1 cellular context compared by ENCODE assay signal in genomic region chr16:27579086-27579980, GRCh38.
A peak's percentile ranks its signal among the peaks of the same experiment; 100 is the strongest.
TF ChIP-seq lines count a peak whose summit lies in the region.

No MANE protein-coding gene starts in this region.

TF ChIP-seq in HepG2, 621 proteins besides CTCF, POLR2A, EP300 and RAD21 (continues in another document):
- TF ChIP-seq, protein P1, sequence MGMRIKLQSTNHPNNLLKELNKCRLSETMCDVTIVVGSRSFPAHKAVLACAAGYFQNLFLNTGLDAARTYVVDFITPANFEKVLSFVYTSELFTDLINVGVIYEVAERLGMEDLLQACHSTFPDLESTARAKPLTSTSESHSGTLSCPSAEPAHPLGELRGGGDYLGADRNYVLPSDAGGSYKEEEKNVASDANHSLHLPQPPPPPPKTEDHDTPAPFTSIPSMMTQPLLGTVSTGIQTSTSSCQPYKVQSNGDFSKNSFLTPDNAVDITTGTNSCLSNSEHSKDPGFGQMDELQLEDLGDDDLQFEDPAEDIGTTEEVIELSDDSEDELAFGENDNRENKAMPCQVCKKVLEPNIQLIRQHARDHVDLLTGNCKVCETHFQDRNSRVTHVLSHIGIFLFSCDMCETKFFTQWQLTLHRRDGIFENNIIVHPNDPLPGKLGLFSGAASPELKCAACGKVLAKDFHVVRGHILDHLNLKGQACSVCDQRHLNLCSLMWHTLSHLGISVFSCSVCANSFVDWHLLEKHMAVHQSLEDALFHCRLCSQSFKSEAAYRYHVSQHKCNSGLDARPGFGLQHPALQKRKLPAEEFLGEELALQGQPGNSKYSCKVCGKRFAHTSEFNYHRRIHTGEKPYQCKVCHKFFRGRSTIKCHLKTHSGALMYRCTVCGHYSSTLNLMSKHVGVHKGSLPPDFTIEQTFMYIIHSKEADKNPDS (CRISPR knock-in tag; IDR thresholded peaks at IDR 0.05) = no peak
- 0 out of 2 replicates have a peak, but pooled peaks have one; percentile 24 for TF ChIP-seq ZNF343 (CRISPR knock-in tag; IDR thresholded peaks at IDR 0.05)
- TF ChIP-seq ZNF576 (CRISPR knock-in tag; IDR thresholded peaks at IDR 0.05) = no peak
- 0 out of 2 replicates have a peak, but pooled peaks have one; percentile 29 for TF ChIP-seq ARNTL (CRISPR knock-in tag; IDR thresholded peaks at IDR 0.05)
- no peak for TF ChIP-seq RFXAP (CRISPR knock-in tag; IDR thresholded peaks at IDR 0.05; ENCODE audit: borderline replicate concordance)
- peak; percentile 69 for TF ChIP-seq NR2F6 (IDR thresholded peaks at IDR 0.05)
- peak; percentile 80 for TF ChIP-seq NR2F6 (CRISPR knock-in tag; IDR thresholded peaks at IDR 0.05)
- peak; percentile 17; the same call in 1 of the 2 replicates for TF ChIP-seq FOXC1 (CRISPR knock-in tag; IDR thresholded peaks at IDR 0.05; ENCODE audit: borderline replicate concordance)
- no peak for TF ChIP-seq POLR2AphosphoS2 (IDR thresholded peaks at IDR 0.05; ENCODE audit: low read depth, low read length)
- peak; percentile 72; the same call in 1 of the 2 replicates for TF ChIP-seq RNF219 (CRISPR knock-in tag; IDR thresholded peaks at IDR 0.05)
- TF ChIP-seq BHLHE40 (IDR thresholded peaks at IDR 0.05; ENCODE audit: low read length) = no peak
- no peak for TF ChIP-seq ZNF142 (CRISPR knock-in tag; IDR thresholded peaks at IDR 0.05)
- peak; percentile 74 to 79 for TF ChIP-seq NR2F1 (CRISPR knock-in tag; IDR thresholded peaks at IDR 0.05)
- no peak for TF ChIP-seq ZFP37 (CRISPR knock-in tag; IDR thresholded peaks at IDR 0.05; ENCODE audit: borderline replicate concordance)
- TF ChIP-seq RELA (CRISPR knock-in tag; IDR thresholded peaks at IDR 0.05) = no peak
- TF ChIP-seq ZNF644 (CRISPR knock-in tag; IDR thresholded peaks at IDR 0.05; ENCODE audit: low read depth) = peak; percentile 85
- peak; percentile 14; the same call in 1 of the 2 replicates for TF ChIP-seq KDM1A (CRISPR knock-in tag; IDR thresholded peaks at IDR 0.05)
- TF ChIP-seq ETV5 (CRISPR knock-in tag; IDR thresholded peaks at IDR 0.05; ENCODE audit: borderline replicate concordance) = 0 out of 2 replicates have a peak, but pooled peaks have one; percentile 30
- peak; percentile 53; the same call in 1 of the 2 replicates for TF ChIP-seq ZFX (CRISPR knock-in tag; IDR thresholded peaks at IDR 0.05; ENCODE audit: low read depth)
- TF ChIP-seq ZMAT3 (CRISPR knock-in tag; conservative IDR thresholded peaks at IDR 0.05) = peak; percentile 83
- TF ChIP-seq ZNF331 (CRISPR knock-in tag; IDR thresholded peaks at IDR 0.05) = peak; percentile 62; the same call in 1 of the 2 replicates
- peak; percentile 4 for TF ChIP-seq XRCC5 (optimal IDR thresholded peaks at IDR 0.05; ENCODE audit: low read length)
- no peak for TF ChIP-seq DZIP1 (CRISPR knock-in tag; IDR thresholded peaks at IDR 0.05)
- no peak for TF ChIP-seq ONECUT2 (CRISPR knock-in tag; IDR thresholded peaks at IDR 0.05)
- peak; percentile 51; the same call in 1 of the 2 replicates for TF ChIP-seq THRA (CRISPR knock-in tag; IDR thresholded peaks at IDR 0.05; ENCODE audit: borderline replicate concordance)
- TF ChIP-seq REST (IDR thresholded peaks at IDR 0.05; ENCODE audit: borderline replicate concordance in 1 of 2, low read depth in 1 of 2, low read length in 2 of 2) = 0 out of 4 replicates have a peak, but pooled peaks of 1 of the 2 experiments have one; percentile 21
- 0 out of 2 replicates have a peak, but pooled peaks have one; percentile 27 for TF ChIP-seq POGZ (CRISPR knock-in tag; IDR thresholded peaks at IDR 0.05)
- TF ChIP-seq, protein P2, sequence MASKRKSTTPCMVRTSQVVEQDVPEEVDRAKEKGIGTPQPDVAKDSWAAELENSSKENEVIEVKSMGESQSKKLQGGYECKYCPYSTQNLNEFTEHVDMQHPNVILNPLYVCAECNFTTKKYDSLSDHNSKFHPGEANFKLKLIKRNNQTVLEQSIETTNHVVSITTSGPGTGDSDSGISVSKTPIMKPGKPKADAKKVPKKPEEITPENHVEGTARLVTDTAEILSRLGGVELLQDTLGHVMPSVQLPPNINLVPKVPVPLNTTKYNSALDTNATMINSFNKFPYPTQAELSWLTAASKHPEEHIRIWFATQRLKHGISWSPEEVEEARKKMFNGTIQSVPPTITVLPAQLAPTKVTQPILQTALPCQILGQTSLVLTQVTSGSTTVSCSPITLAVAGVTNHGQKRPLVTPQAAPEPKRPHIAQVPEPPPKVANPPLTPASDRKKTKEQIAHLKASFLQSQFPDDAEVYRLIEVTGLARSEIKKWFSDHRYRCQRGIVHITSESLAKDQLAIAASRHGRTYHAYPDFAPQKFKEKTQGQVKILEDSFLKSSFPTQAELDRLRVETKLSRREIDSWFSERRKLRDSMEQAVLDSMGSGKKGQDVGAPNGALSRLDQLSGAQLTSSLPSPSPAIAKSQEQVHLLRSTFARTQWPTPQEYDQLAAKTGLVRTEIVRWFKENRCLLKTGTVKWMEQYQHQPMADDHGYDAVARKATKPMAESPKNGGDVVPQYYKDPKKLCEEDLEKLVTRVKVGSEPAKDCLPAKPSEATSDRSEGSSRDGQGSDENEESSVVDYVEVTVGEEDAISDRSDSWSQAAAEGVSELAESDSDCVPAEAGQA (IDR thresholded peaks at IDR 0.05; ENCODE audit: low read depth) = 0 out of 2 replicates have a peak, but pooled peaks have one; percentile 47
- TF ChIP-seq, protein P2 (CRISPR knock-in tag; IDR thresholded peaks at IDR 0.05; ENCODE audit: borderline replicate concordance) = no peak
- TF ChIP-seq SAP130 (CRISPR knock-in tag; IDR thresholded peaks at IDR 0.05; ENCODE audit: low read depth) = peak; percentile 59; the same call in 1 of the 2 replicates
